25 cellular contexts compared by ENCODE assay signal in genomic region chr21:26288033-26288432, GRCh38.
"Had no signal": no experiment of that assay in that cellular context is flagged by ENCODE, and none has a peak within 500 bp of the region (broad histone marks: within the 10 kb centered on the region; RNA-seq: fewer than 3 reads in every experiment).

No MANE protein-coding gene starts in this region.

- H3K27ac ChIP-seq: lower lobe of right lung, neural progenitor cell, neutrophil, parathyroid adenoma, psoas muscle, skin epidermis, suprapubic skin, tibial nerve, uterus had no signal

- H3K36me3 ChIP-seq: lower lobe of right lung, neural progenitor cell, neutrophil, suprapubic skin, tibial nerve, uterus had no signal

- H3K9me3 ChIP-seq: lower lobe of right lung, neutrophil, suprapubic skin, tibial nerve, uterus had no signal

- H3K27me3 ChIP-seq: neutrophil, suprapubic skin, tibial nerve, uterus had no signal

- ATAC-seq: lower lobe of right lung; natural killer cell; psoas muscle; sciatic nerve; stimulated activated effector memory CD8-positive, alpha-beta T cell treated with anti-CD3 and anti-CD28 coated beads, Interleukin-12 subunit alpha, Interleukin-12 subunit beta, amount 100 ng/mL, for 72 hours had no signal

- H3K4me3 ChIP-seq: lower lobe of right lung, neural progenitor cell, psoas muscle, skin epidermis, suprapubic skin, tibial nerve, uterus had no signal

- DNase-seq: glutamatergic neuron; hippocampal formation; kidney glomerular epithelial cell; lower lobe of right lung; mammary epithelial cell; mesenchymal stem cell; naive B cell; natural killer cell; nephron progenitor cell; occipital lobe; psoas muscle; stimulated activated CD4-positive, alpha-beta T cell treated with anti-CD3 and anti-CD28 coated beads, Interleukin-12 subunit alpha, Interleukin-12 subunit beta, amount 100 ng/mL, for 4 hours; stimulated activated CD4-positive, alpha-beta T cell treated with anti-CD3 and anti-CD28 coated beads, Interleukin-15, amount 100 ng/mL, for 24 hours; stimulated activated CD4-positive, alpha-beta T cell treated with anti-CD3 and anti-CD28 coated beads, Interleukin-2, amount 100 ng/mL, for 24 hours; stimulated activated CD4-positive, alpha-beta T cell treated with anti-CD3 and anti-CD28 coated beads, Interleukin-4, amount 100 ng/mL, for 1 hour; stimulated activated naive CD4-positive, alpha-beta T cell; uterus had no signal

- H3K4me1 ChIP-seq: lower lobe of right lung, neural progenitor cell, parathyroid adenoma, psoas muscle, suprapubic skin, tibial nerve, uterus had no signal
